ENCODE assay signal across 8 cellular contexts in genomic region chr6:87731818-87732661, GRCh38. TPM values are rescaled to one million over a fixed set of nuclear protein-coding genes. Genes with fewer than 3 reads are reported as not detected.
DNase-seq lines count a peak whose midpoint lies in the region; ATAC-seq lines count a peak whose summit lies in the region.

No MANE protein-coding gene starts in this region.

- no peaks in the 10 kb centered on the region for H3K27me3 ChIP-seq in rectal smooth muscle tissue (ENCODE audit: control insufficient read depth, insufficient read depth, low read length)

- DNase-seq in CD1c-positive myeloid dendritic cell (ENCODE audit: extremely low spot score) (peak; percentile 95), NCI-H774 (lab: John Stamatoyannopoulos, UW) (peak; percentile 70), Right ventricle myocardium inferior (ENCODE audit: missing footprints) (peak; percentile 96), D341Med (ENCODE audit: low spot score) (no peak)
- DNase-seq in activated effector memory CD4-positive, alpha-beta T cell treated with Interleukin-2 at 50 U/mL for 16 hours: peak; percentile 30

- peaks cover 2% of the 10 kb centered on the region for H3K4me1 ChIP-seq in rectal smooth muscle tissue (ENCODE audit: control insufficient read depth, insufficient read depth, low read length)

- no peak overlapping the region for H3K27ac ChIP-seq in rectal smooth muscle tissue (ENCODE audit: low read depth, low read length)

- ATAC-seq in GM19328 (IDR thresholded peaks at IDR 0.05; ENCODE audit: unreplicated experiment) (peak; percentile 63), HG03432 (IDR thresholded peaks at IDR 0.05; ENCODE audit: unreplicated experiment) (peak; percentile 80), Right ventricle myocardium inferior (peak; percentile 92)

- no peak overlapping the region for H3K9ac ChIP-seq in rectal smooth muscle tissue (ENCODE audit: low read length)

- peak overlapping the region; percentile 7 for H3K4me3 ChIP-seq in rectal smooth muscle tissue (ENCODE audit: low read length)

- intact Hi-C loops in Right ventricle myocardium inferior (cut with DNase I): no loop called here

- no peaks in the 10 kb centered on the region for H3K36me3 ChIP-seq in rectal smooth muscle tissue (ENCODE audit: control insufficient read depth, insufficient read depth, low read length)

RNA-seq across cellular contexts. Expression of gene AKIRIN2, which starts 30.0 kb away (rescaled TPM):
- total RNA-seq in Right ventricle myocardium inferior: 36.1 TPM
